6 cellular contexts compared by ENCODE assay signal in genomic region chr5:53827072-53827471, GRCh38.
"Had no signal": no experiment of that assay in that cellular context is flagged by ENCODE, and none has a peak within 500 bp of the region (broad histone marks: within the 10 kb centered on the region; RNA-seq: fewer than 3 reads in every experiment).

No MANE protein-coding gene starts in this region.

- H3K27ac ChIP-seq: HL-60 had no signal

- H3K27me3 Mint-ChIP-seq: IgD-negative memory B cell had no signal

- H3K4me3 Mint-ChIP-seq: IgD-negative memory B cell had no signal

- H3K36me3 Mint-ChIP-seq: IgD-negative memory B cell had no signal

- DNase-seq: IMR-90, KBM-7, KG1 had no signal

- H3K4me3 ChIP-seq: K562 had no signal

- H3K27ac Mint-ChIP-seq: IgD-negative memory B cell had no signal
